ENCODE assay signal across 1 cellular context in the genomic region with DNA sequence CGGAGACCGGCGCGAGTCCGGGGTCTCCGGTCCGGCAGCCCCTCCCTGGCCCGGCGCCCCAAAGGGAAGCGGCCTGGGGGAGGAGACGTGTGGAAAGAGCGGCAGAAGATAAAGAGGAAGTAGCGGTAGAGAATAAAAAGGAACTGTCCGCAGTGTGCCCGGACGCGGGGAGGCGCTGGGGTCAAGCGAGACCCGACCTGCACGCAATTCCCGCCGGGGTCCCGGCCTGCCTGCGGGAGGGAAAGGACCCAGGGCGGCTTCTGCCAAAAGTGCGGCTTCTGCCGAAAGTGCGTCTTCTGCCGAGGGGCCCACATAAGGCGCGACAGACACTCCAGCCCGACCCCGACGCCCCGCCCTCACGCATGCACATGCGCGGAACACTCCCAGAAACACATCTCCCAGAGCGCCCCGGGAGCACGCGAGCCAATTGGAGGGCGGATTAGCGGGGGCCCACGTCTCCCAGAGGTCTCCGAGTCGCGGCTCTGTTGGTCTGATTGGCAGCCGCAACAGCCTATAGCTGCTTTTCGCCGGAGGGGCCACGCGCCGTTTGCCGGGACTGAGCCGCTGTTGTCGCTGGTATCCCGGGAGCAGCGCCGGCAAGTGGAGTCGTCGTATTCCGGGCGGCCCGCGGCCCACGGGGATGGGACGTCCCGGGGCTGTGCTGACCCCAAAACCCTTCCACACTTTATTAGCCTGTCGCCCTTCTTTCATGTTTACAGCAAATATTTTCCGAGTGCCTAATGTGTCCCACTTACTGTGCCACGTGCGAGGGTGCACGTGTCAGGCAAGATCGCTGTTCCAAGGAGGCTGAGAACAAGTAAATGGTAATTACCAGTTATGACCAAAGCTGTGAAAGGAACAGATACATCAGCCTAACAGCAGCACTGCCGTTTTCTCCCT.
TF ChIP-seq lines count a peak whose summit lies in the region.

No MANE protein-coding gene starts in this region.

TF ChIP-seq in HepG2, 621 proteins besides CTCF, POLR2A, EP300 and RAD21 (continued from another document and continues in another):
- TF ChIP-seq ZNF720 (CRISPR knock-in tag; IDR thresholded peaks at IDR 0.05) (no peak), ZNF558 (CRISPR knock-in tag; IDR thresholded peaks at IDR 0.05; ENCODE audit: borderline replicate concordance) (0 out of 2 replicates have a peak, but pooled peaks have one; percentile 27), PHF20 (CRISPR knock-in tag; IDR thresholded peaks at IDR 0.05) (peak; percentile 60), ERF (CRISPR knock-in tag; IDR thresholded peaks at IDR 0.05) (0 out of 2 replicates have a peak, but pooled peaks have one; percentile 48), GMEB2 (CRISPR knock-in tag; IDR thresholded peaks at IDR 0.05; ENCODE audit: low read depth) (peak; percentile 32; the same call in 1 of the 2 replicates), ZNF768 (CRISPR knock-in tag; IDR thresholded peaks at IDR 0.05) (peak; percentile 29; the same call in 1 of the 2 replicates), ZBTB3 (CRISPR knock-in tag; IDR thresholded peaks at IDR 0.05; ENCODE audit: borderline replicate concordance, low read depth) (0 out of 2 replicates have a peak, but pooled peaks have one; percentile 44), DRAP1 (CRISPR knock-in tag; IDR thresholded peaks at IDR 0.05) (peak; percentile 68), ZBTB20 (CRISPR knock-in tag; IDR thresholded peaks at IDR 0.05; ENCODE audit: borderline replicate concordance, low read depth) (peak; percentile 69; the same call in 1 of the 2 replicates), MXI1 (IDR thresholded peaks at IDR 0.05; ENCODE audit: borderline replicate concordance, low read depth, low read length) (peak; percentile 89; the same call in 1 of the 3 replicates), KLF16 (CRISPR knock-in tag; IDR thresholded peaks at IDR 0.05) (peak in 1 of 2 experiments; percentile 61; a peak in 1 of 4 replicates), ZNF530 (CRISPR knock-in tag; IDR thresholded peaks at IDR 0.05; ENCODE audit: low read depth) (no peak), PAXIP1 (CRISPR knock-in tag; conservative IDR thresholded peaks at IDR 0.05) (peak; percentile 31; the same call in 1 of the 2 replicates), ZNF746 (CRISPR knock-in tag; IDR thresholded peaks at IDR 0.05) (peak; percentile 87; the same call in 1 of the 2 replicates), ZKSCAN1 (IDR thresholded peaks at IDR 0.05; ENCODE audit: low read length) (no peak), ZC3H13 (CRISPR knock-in tag; IDR thresholded peaks at IDR 0.05) (peak; percentile 17; the same call in 1 of the 2 replicates), ZNF614 (CRISPR knock-in tag; IDR thresholded peaks at IDR 0.05; ENCODE audit: borderline replicate concordance) (peak; percentile 7; the same call in 1 of the 2 replicates), GLI4 (CRISPR knock-in tag; IDR thresholded peaks at IDR 0.05; ENCODE audit: borderline replicate concordance) (0 out of 2 replicates have a peak, but pooled peaks have one; percentile 28), ZNF484 (CRISPR knock-in tag; IDR thresholded peaks at IDR 0.05; ENCODE audit: borderline replicate concordance, low read depth) (no peak), ZNF780A (CRISPR knock-in tag; IDR thresholded peaks at IDR 0.05) (peak; percentile 24; the same call in 1 of the 2 replicates), ZNF879 (CRISPR knock-in tag; IDR thresholded peaks at IDR 0.05) (no peak), ELF3 (CRISPR knock-in tag; IDR thresholded peaks at IDR 0.05) (peak; percentile 89), GFI1 (CRISPR knock-in tag; IDR thresholded peaks at IDR 0.05; ENCODE audit: borderline replicate concordance) (peak; percentile 31; the same call in 1 of the 2 replicates), IKZF4 (CRISPR knock-in tag; IDR thresholded peaks at IDR 0.05; ENCODE audit: borderline replicate concordance, low read depth, not compliant biosample characterization) (no peak), ATF7-NPFF (CRISPR knock-in tag; IDR thresholded peaks at IDR 0.05; ENCODE audit: low read depth) (0 out of 2 replicates have a peak, but pooled peaks have one; percentile 22), MAX (IDR thresholded peaks at IDR 0.05) (peak; percentile 94), ZHX1 (CRISPR knock-in tag; IDR thresholded peaks at IDR 0.05; ENCODE audit: low read depth) (peak; percentile 42; the same call in 1 of the 2 replicates), HOXA3 (CRISPR knock-in tag; IDR thresholded peaks at IDR 0.05) (peak; percentile 87)
- TF ChIP-seq, protein P1, sequence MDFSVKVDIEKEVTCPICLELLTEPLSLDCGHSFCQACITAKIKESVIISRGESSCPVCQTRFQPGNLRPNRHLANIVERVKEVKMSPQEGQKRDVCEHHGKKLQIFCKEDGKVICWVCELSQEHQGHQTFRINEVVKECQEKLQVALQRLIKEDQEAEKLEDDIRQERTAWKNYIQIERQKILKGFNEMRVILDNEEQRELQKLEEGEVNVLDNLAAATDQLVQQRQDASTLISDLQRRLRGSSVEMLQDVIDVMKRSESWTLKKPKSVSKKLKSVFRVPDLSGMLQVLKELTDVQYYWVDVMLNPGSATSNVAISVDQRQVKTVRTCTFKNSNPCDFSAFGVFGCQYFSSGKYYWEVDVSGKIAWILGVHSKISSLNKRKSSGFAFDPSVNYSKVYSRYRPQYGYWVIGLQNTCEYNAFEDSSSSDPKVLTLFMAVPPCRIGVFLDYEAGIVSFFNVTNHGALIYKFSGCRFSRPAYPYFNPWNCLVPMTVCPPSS (IDR thresholded peaks at IDR 0.05): no peak
- TF ChIP-seq, protein P2, sequence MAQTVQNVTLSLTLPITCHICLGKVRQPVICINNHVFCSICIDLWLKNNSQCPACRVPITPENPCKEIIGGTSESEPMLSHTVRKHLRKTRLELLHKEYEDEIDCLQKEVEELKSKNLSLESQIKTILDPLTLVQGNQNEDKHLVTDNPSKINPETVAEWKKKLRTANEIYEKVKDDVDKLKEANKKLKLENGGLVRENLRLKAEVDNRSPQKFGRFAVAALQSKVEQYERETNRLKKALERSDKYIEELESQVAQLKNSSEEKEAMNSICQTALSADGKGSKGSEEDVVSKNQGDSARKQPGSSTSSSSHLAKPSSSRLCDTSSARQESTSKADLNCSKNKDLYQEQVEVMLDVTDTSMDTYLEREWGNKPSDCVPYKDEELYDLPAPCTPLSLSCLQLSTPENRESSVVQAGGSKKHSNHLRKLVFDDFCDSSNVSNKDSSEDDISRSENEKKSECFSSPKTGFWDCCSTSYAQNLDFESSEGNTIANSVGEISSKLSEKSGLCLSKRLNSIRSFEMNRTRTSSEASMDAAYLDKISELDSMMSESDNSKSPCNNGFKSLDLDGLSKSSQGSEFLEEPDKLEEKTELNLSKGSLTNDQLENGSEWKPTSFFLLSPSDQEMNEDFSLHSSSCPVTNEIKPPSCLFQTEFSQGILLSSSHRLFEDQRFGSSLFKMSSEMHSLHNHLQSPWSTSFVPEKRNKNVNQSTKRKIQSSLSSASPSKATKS (CRISPR knock-in tag; IDR thresholded peaks at IDR 0.05): peak; percentile 72; the same call in 1 of the 2 replicates
- TF ChIP-seq, protein P3, sequence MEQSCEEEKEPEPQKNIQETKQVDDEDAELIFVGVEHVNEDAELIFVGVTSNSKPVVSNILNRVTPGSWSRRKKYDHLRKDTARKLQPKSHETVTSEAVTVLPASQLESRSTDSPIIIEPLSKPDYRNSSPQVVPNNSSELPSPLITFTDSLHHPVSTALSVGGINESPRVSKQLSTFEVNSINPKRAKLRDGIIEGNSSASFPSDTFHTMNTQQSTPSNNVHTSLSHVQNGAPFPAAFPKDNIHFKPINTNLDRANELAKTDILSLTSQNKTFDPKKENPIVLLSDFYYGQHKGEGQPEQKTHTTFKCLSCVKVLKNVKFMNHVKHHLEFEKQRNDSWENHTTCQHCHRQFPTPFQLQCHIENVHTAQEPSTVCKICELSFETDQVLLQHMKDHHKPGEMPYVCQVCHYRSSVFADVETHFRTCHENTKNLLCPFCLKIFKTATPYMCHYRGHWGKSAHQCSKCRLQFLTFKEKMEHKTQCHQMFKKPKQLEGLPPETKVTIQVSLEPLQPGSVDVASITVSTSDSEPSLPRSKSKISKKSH (CRISPR knock-in tag; IDR thresholded peaks at IDR 0.05; ENCODE audit: borderline replicate concordance): peak; percentile 76; the same call in 1 of the 2 replicates
- TF ChIP-seq, protein P4, sequence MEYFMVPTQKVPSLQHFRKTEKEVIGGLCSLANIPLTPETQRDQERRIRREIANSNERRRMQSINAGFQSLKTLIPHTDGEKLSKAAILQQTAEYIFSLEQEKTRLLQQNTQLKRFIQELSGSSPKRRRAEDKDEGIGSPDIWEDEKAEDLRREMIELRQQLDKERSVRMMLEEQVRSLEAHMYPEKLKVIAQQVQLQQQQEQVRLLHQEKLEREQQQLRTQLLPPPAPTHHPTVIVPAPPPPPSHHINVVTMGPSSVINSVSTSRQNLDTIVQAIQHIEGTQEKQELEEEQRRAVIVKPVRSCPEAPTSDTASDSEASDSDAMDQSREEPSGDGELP (IDR thresholded peaks at IDR 0.05; ENCODE audit: borderline replicate concordance, low read depth): peak; percentile 5; the same call in 1 of the 2 replicates
- TF ChIP-seq, protein P5, sequence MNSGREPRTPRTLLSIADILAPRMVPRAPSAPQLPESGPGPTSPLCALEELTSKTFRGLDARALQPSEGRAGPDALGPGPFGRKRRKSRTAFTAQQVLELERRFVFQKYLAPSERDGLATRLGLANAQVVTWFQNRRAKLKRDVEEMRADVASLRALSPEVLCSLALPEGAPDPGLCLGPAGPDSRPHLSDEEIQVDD (CRISPR knock-in tag; IDR thresholded peaks at IDR 0.05; ENCODE audit: borderline replicate concordance): peak; percentile 60; the same call in 1 of the 2 replicates
- TF ChIP-seq, protein P6, sequence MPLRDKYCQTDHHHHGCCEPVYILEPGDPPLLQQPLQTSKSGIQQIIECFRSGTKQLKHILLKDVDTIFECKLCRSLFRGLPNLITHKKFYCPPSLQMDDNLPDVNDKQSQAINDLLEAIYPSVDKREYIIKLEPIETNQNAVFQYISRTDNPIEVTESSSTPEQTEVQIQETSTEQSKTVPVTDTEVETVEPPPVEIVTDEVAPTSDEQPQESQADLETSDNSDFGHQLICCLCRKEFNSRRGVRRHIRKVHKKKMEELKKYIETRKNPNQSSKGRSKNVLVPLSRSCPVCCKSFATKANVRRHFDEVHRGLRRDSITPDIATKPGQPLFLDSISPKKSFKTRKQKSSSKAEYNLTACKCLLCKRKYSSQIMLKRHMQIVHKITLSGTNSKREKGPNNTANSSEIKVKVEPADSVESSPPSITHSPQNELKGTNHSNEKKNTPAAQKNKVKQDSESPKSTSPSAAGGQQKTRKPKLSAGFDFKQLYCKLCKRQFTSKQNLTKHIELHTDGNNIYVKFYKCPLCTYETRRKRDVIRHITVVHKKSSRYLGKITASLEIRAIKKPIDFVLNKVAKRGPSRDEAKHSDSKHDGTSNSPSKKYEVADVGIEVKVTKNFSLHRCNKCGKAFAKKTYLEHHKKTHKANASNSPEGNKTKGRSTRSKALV (CRISPR knock-in tag; IDR thresholded peaks at IDR 0.05): 0 out of 2 replicates have a peak, but pooled peaks have one; percentile 3
